In the genomic region with DNA sequence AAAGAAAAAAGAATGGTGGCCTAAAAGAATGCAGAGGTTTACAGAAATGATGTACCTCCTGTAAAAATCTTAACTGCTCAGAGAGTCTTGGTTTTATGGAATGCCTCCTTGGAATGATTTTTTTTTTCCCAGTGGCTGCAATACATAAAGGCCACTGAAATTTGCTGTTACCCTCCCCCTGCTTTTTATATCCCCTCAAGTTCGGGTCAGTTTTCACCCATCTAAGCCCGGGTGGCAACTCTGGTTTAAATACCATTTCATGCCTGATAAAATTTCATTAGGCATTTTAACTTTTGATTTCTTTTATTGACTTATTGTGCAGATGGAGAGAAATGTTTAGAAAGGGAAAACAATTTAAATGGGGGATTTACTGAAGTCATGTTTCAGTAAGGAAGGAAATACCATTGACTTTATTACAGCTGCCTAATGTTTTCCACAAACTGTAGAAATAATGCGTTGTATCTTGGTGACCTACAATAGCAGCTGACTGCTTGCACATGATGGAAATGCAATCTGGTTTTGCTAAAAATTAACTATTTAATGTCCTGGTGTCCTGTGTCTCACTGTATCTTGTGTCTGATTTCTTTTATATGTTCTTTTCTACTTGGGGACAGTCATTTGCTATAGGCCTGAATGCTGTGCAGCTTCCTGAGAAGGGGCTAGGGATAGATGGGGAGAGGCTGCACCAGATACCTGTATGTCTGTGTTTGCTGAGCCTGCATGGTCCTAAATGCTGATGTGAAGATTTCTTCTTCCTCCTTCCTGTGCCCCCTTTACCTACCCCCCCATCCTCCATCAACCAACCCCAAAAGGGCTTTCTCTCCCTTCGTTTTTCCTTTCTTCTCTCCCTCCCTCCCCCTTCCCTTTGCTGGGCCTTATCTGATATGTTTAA, we compare ENCODE assay signal across 11 cellular contexts.
DNase-seq lines count a peak whose midpoint lies in the region; ATAC-seq and TF ChIP-seq lines count a peak whose summit lies in the region.
"Had no signal": no experiment of that assay in that cellular context is flagged by ENCODE, and none has a peak within 500 bp of the region (broad histone marks: within the 10 kb centered on the region; RNA-seq: fewer than 3 reads in every experiment).

No MANE protein-coding gene starts in this region.

- no peak overlapping the region for H2BK15ac ChIP-seq in mesendoderm (replicated peaks; ENCODE audit: low read depth)

- H3K4me1 ChIP-seq in adipocyte (ENCODE audit: control insufficient read depth, insufficient read depth, low read length): peaks cover 26% of the 10 kb centered on the region
- H3K4me1 ChIP-seq in rectal smooth muscle tissue (ENCODE audit: control insufficient read depth, insufficient read depth, low read length): no peaks in the 10 kb centered on the region
- H3K4me1 ChIP-seq in mesendoderm (ENCODE audit: control insufficient read depth, low read depth, low read length): peaks cover 2% of the 10 kb centered on the region

- no peak overlapping the region for H4K5ac ChIP-seq in mesendoderm (ENCODE audit: low read length)

- no peak overlapping the region for H3K56ac ChIP-seq in mesendoderm (ENCODE audit: low read length)

- H3K27ac Mint-ChIP-seq in Calu3 (ENCODE audit: unreplicated experiment): no peak overlapping the region

- BruUV-seq in Calu3 (replicated peaks; lab: Mats Ljungman, UMichigan): no TSS peak

- H3K4ac ChIP-seq in mesendoderm (ENCODE audit: low read depth, low read length): no peak overlapping the region

- H2AK5ac ChIP-seq in mesendoderm (ENCODE audit: low read length): no peak overlapping the region

- CTCF ChIA-PET in Calu3 (lab: Charles Lee): interaction anchor here (0.6 kb wide), 1 partner anchor 970 kb away, joined by 4 read pairs; no protein-coding TSS in a partner anchor

- no peaks in the 10 kb centered on the region for H3K9me3 ChIP-seq in adipocyte (ENCODE audit: control insufficient read depth, low read length)
- H3K9me3 ChIP-seq: MG63 had no signal

- H3K27ac ChIP-seq in rectal smooth muscle tissue (ENCODE audit: low read depth, low read length) (peak overlapping the region; percentile 10), mesendoderm (ENCODE audit: low read depth, low read length) (no peak overlapping the region)

- H4K8ac ChIP-seq in mesendoderm (ENCODE audit: low read depth, low read length): no peak overlapping the region

- H3K4me3 ChIP-seq in adipocyte (ENCODE audit: low read length) (no peak overlapping the region), rectal smooth muscle tissue (ENCODE audit: low read length) (no peak overlapping the region), mesendoderm (ENCODE audit: low read length) (no peak overlapping the region)
- H3K4me3 ChIP-seq: MG63 had no signal

- H2BK120ac ChIP-seq in mesendoderm (ENCODE audit: low read depth, low read length): no peak overlapping the region

- no peaks in the 10 kb centered on the region for H3K27me3 ChIP-seq in adipocyte (replicated peaks; ENCODE audit: control insufficient read depth, insufficient read depth, low read length)
- no peaks in the 10 kb centered on the region for H3K27me3 ChIP-seq in rectal smooth muscle tissue (ENCODE audit: control insufficient read depth, insufficient read depth, low read length)
- no peaks in the 10 kb centered on the region for H3K27me3 ChIP-seq in mesendoderm (ENCODE audit: insufficient read depth, low read length, poor library complexity)
- H3K27me3 ChIP-seq: MG63 had no signal

- no peak overlapping the region for H3K18ac ChIP-seq in mesendoderm (ENCODE audit: low read length)

- H3K79me2 ChIP-seq in mesendoderm (ENCODE audit: control insufficient read depth, insufficient read depth, low read length): no peaks in the 10 kb centered on the region

- no peak overlapping the region for H3K9ac ChIP-seq in adipocyte (ENCODE audit: low read length)
- H3K9ac ChIP-seq in rectal smooth muscle tissue (ENCODE audit: low read length): no peak overlapping the region
- H3K9ac ChIP-seq in mesendoderm (ENCODE audit: low read length): no peak overlapping the region

- H3K36me3 ChIP-seq in adipocyte (ENCODE audit: control insufficient read depth, insufficient read depth, low read length, severe bottlenecking) (no peaks in the 10 kb centered on the region), rectal smooth muscle tissue (ENCODE audit: control insufficient read depth, insufficient read depth, low read length) (no peaks in the 10 kb centered on the region), mesendoderm (ENCODE audit: control insufficient read depth, insufficient read depth, low read length) (no peaks in the 10 kb centered on the region)
- H3K36me3 ChIP-seq: MG63 had no signal

- TF ChIP-seq CTCF in Calu3 (IDR thresholded peaks at IDR 0.05; ENCODE audit: unreplicated experiment): no peak

- no peaks in the 10 kb centered on the region for H3K9me3 Mint-ChIP-seq in Calu3 (ENCODE audit: low read depth, unreplicated experiment)

- H3K4me3 Mint-ChIP-seq in Calu3 (ENCODE audit: low read depth, unreplicated experiment): no peak overlapping the region

- ATAC-seq in GM18498 (IDR thresholded peaks at IDR 0.05; ENCODE audit: unreplicated experiment): no peak

- H3K23ac ChIP-seq in mesendoderm (ENCODE audit: low read length): no peak overlapping the region

- H3K4me1 Mint-ChIP-seq in Calu3 (ENCODE audit: low read depth, unreplicated experiment): no peaks in the 10 kb centered on the region

- no peak overlapping the region for H2BK5ac ChIP-seq in mesendoderm (ENCODE audit: low read length)

- H3K27me3 Mint-ChIP-seq in Calu3 (ENCODE audit: unreplicated experiment): no peaks in the 10 kb centered on the region

- H3K79me1 ChIP-seq in mesendoderm (ENCODE audit: low read length): no peaks in the 10 kb centered on the region

- DNase-seq in HCEC 1CT: peak; percentile 17
- peak; percentile 72 for DNase-seq in adipocyte (ENCODE audit: low read depth)
- DNase-seq in foreskin melanocyte: peak; percentile 44
- DNase-seq in mesendoderm: no peak
- DNase-seq in NCI-H1417 treated with DMSO at 0.1 percent for 48 hours (lab: John Stamatoyannopoulos, UW): no peak
- DNase-seq in Calu3: no peak
- DNase-seq: cerebellar nuclear complex, MG63, posterior cingulate gyrus had no signal

- H3K36me3 Mint-ChIP-seq in Calu3 (ENCODE audit: insufficient read depth, unreplicated experiment): no peaks in the 10 kb centered on the region

- intact Hi-C loops in Calu3 (cut with micrococcal nuclease; ENCODE audit: unreplicated experiment): no loop called here

- H3K4me2 ChIP-seq in mesendoderm (ENCODE audit: low read length): no peak overlapping the region

- WGBS in mesendoderm (ENCODE audit: extremely low coverage, insufficient coverage, low lambda C conversion rate): no CpG with 5 or more reads among the region's 4 CpGs

Comparison
In these comparisons a context has a peak if more than half of its experiments do, and no peak if none do; other contexts are left out.
1. DNase-seq: peak in HCEC 1CT (single experiment), adipocyte (single experiment) and foreskin melanocyte (single experiment); none in mesendoderm (single experiment), NCI-H1417 treated with DMSO at 0.1 percent for 48 hours (single experiment) and Calu3 (single experiment).